Comparison of ENCODE assay signal across 15 cellular contexts in genomic region chr12:18723752-18724151, GRCh38. TPM values are rescaled to one million over a fixed set of nuclear protein-coding genes. Genes with fewer than 3 reads are reported as not detected.
DNase-seq lines count a peak whose midpoint lies in the region; ATAC-seq and TF ChIP-seq lines count a peak whose summit lies in the region.
"Had no signal": no experiment of that assay in that cellular context is flagged by ENCODE, and none has a peak within 500 bp of the region (broad histone marks: within the 10 kb centered on the region; RNA-seq: fewer than 3 reads in every experiment).

No MANE protein-coding gene starts in this region.

- no peaks in the 10 kb centered on the region for H3K27me3 ChIP-seq in IMR-90 (ENCODE audit: control insufficient read depth, insufficient read depth, low read length)
- no peaks in the 10 kb centered on the region for H3K27me3 ChIP-seq in HAP-1 (ENCODE audit: low read depth)
- H3K27me3 ChIP-seq: ascending aorta; BLaER1 treated with 17β-estradiol and CSF1 and Interleukin-3, amounts not matched to agents 10 nM and 100 nM had no signal

- no peak overlapping the region for H4K91ac ChIP-seq in IMR-90 (ENCODE audit: insufficient read depth, low read depth, low read length)

- no peak overlapping the region for H3K23ac ChIP-seq in IMR-90 (ENCODE audit: low read depth, low read length)

- ATAC-seq in IMR-90 (ENCODE audit: low read depth): peak; percentile 80
- ATAC-seq in left colon: peak; percentile 51
- ATAC-seq in effector memory CD8-positive, alpha-beta T cell (replicated peaks): no peak
- no peak for ATAC-seq in GM21528 (IDR thresholded peaks at IDR 0.05; ENCODE audit: low FRiP score, unreplicated experiment)
- ATAC-seq in HG02870 (IDR thresholded peaks at IDR 0.05; ENCODE audit: unreplicated experiment): no peak
- ATAC-seq: natural killer cell treated with Interleukin-12 subunit alpha and Interleukin-12 subunit beta and Interleukin-15 and Interleukin-18, amount 100 ng/mL, for 72 hours had no signal

- peak overlapping the region; percentile 88 for H2BK5ac ChIP-seq in IMR-90 (ENCODE audit: low read depth, low read length, poor library complexity, severe bottlenecking)

- H3K4me3 ChIP-seq in IMR-90 (ENCODE audit: insufficient read depth, low read depth, low read length) (no peak overlapping the region), HAP-1 (no peak overlapping the region)
- H3K4me3 ChIP-seq: ascending aorta; BLaER1 treated with 17β-estradiol and CSF1 and Interleukin-3, amounts not matched to agents 10 nM and 100 nM had no signal

- H2AK9ac ChIP-seq in IMR-90 (replicated peaks; ENCODE audit: low read depth, low read length, poor library complexity): no peak overlapping the region

- H4K5ac ChIP-seq in IMR-90 (ENCODE audit: low read depth, low read length): no peak overlapping the region

- TF ChIP-seq POLR2A in IMR-90 (IDR thresholded peaks at IDR 0.05; ENCODE audit: low read depth, low read length): no peak

- H2AFZ ChIP-seq in IMR-90 (replicated peaks; ENCODE audit: low read length, poor library complexity): no peak overlapping the region

- in situ Hi-C loops in IMR-90 (cut with MboI; ENCODE audit: low sequenced_read_pairs): no loop called here
- in situ Hi-C loops in HAP-1 (cut with MboI; ENCODE audit: low sequenced_read_pairs): no loop called here

- H3K18ac ChIP-seq in IMR-90 (ENCODE audit: low read depth, low read length): no peak overlapping the region

- no peak for TF ChIP-seq CTCF in AG09319 (IDR thresholded peaks at IDR 0.05; ENCODE audit: low read depth, low read length)
- no peak for TF ChIP-seq CTCF in IMR-90 (conservative IDR thresholded peaks at IDR 0.05; ENCODE audit: low read depth, low read length)

- H3K4me3 Mint-ChIP-seq in effector memory CD8-positive, alpha-beta T cell: no peak overlapping the region
- H3K4me3 Mint-ChIP-seq: H9; natural killer cell treated with Interleukin-12 subunit alpha and Interleukin-12 subunit beta and Interleukin-15 and Interleukin-18, amount 100 ng/mL, for 72 hours had no signal

- H3K56ac ChIP-seq in IMR-90 (ENCODE audit: extremely low read depth, insufficient read depth, low read length): no peak overlapping the region; the same call in 1 of the 2 replicates

- H3K4ac ChIP-seq in IMR-90 (ENCODE audit: low read depth, low read length): peak overlapping the region; percentile 31; the same call in 1 of the 2 replicates

- no peak overlapping the region for H4K8ac ChIP-seq in IMR-90 (ENCODE audit: low read depth in 2 of 2, low read length in 2 of 2)

- H3K4me1 ChIP-seq in IMR-90 (ENCODE audit: control insufficient read depth, insufficient read depth, low read length) (peaks cover 3% of the 10 kb centered on the region), HAP-1 (no peaks in the 10 kb centered on the region)
- H3K4me1 ChIP-seq: ascending aorta; BLaER1 treated with 17β-estradiol and CSF1 and Interleukin-3, amounts not matched to agents 10 nM and 100 nM had no signal

- H3K9me3 Mint-ChIP-seq in effector memory CD8-positive, alpha-beta T cell: peaks cover 0 to 15% of the 10 kb centered on the region in 2 donors
- H3K9me3 Mint-ChIP-seq: H9 had no signal

- H3K9me3 ChIP-seq in IMR-90 (ENCODE audit: control insufficient read depth, insufficient read depth, low read length) (no peaks in the 10 kb centered on the region), HAP-1 (no peaks in the 10 kb centered on the region)
- H3K9me3 ChIP-seq: ascending aorta; BLaER1 treated with 17β-estradiol and CSF1 and Interleukin-3, amounts not matched to agents 10 nM and 100 nM had no signal

- H3K36me3 Mint-ChIP-seq in effector memory CD8-positive, alpha-beta T cell (ENCODE audit: insufficient read depth): no peaks in the 10 kb centered on the region
- H3K36me3 Mint-ChIP-seq: natural killer cell treated with Interleukin-12 subunit alpha and Interleukin-12 subunit beta and Interleukin-15 and Interleukin-18, amount 100 ng/mL, for 72 hours had no signal

- peak overlapping the region; percentile 84; the same call in 1 of the 2 replicates for H2BK20ac ChIP-seq in IMR-90 (ENCODE audit: low read depth, low read length)

- no peak overlapping the region for H3K27ac ChIP-seq in IMR-90 (ENCODE audit: insufficient read depth, low read length)
- H3K27ac ChIP-seq: ascending aorta; BLaER1 treated with 17β-estradiol and CSF1 and Interleukin-3, amounts not matched to agents 10 nM and 100 nM had no signal

- H3K9me1 ChIP-seq in IMR-90 (ENCODE audit: insufficient read depth, low read length): peaks cover 2% of the 10 kb centered on the region

- no peaks in the 10 kb centered on the region for H3K79me1 ChIP-seq in IMR-90 (ENCODE audit: low read depth in 1 of 2, low read length in 2 of 2)

- no peaks in the 10 kb centered on the region for H4K20me1 ChIP-seq in IMR-90 (ENCODE audit: insufficient read depth, low read length)
- H4K20me1 ChIP-seq: BLaER1 treated with 17β-estradiol and CSF1 and Interleukin-3, amounts not matched to agents 10 nM and 100 nM had no signal

- H3K27ac Mint-ChIP-seq in effector memory CD8-positive, alpha-beta T cell: no peak overlapping the region
- H3K27ac Mint-ChIP-seq: H9; natural killer cell treated with Interleukin-12 subunit alpha and Interleukin-12 subunit beta and Interleukin-15 and Interleukin-18, amount 100 ng/mL, for 72 hours had no signal

- H3K9ac ChIP-seq in IMR-90 (ENCODE audit: low read depth, low read length): no peak overlapping the region
- H3K9ac ChIP-seq: BLaER1 treated with 17β-estradiol and CSF1 and Interleukin-3, amounts not matched to agents 10 nM and 100 nM had no signal

- DNase-seq in AG09319 (ENCODE audit: extremely low read depth, low read depth): peak; percentile 8
- peak; percentile 93 for DNase-seq in IMR-90
- DNase-seq in astrocyte of the hippocampus (ENCODE audit: low read depth, low spot score): peak; percentile 18
- DNase-seq in left colon: no peak
- DNase-seq in effector memory CD8-positive, alpha-beta T cell: no peak
- no peak for DNase-seq in HAP-1 (ENCODE audit: low spot score in 2 of 2)
- DNase-seq: activated T-cell treated with anti-CD3 and anti-CD28 coated beads, Interleukin-2, amount 50 U/mL, for 1 hour; H9; MM.1S had no signal

- intact Hi-C loops in IMR-90 (cut with micrococcal nuclease): no loop called here
- intact Hi-C loops in left colon (cut with DNase I, micrococcal nuclease): no loop called here

- H3K27me3 Mint-ChIP-seq in effector memory CD8-positive, alpha-beta T cell: no peaks in the 10 kb centered on the region
- H3K27me3 Mint-ChIP-seq: natural killer cell treated with Interleukin-12 subunit alpha and Interleukin-12 subunit beta and Interleukin-15 and Interleukin-18, amount 100 ng/mL, for 72 hours had no signal

- H2BK15ac ChIP-seq in IMR-90 (ENCODE audit: low read depth, low read length): peak overlapping the region; percentile 29; the same call in 1 of the 3 replicates

- H3K4me2 ChIP-seq in IMR-90 (ENCODE audit: low read depth, low read length): no peak overlapping the region
- H3K4me2 ChIP-seq: BLaER1 treated with 17β-estradiol and CSF1 and Interleukin-3, amounts not matched to agents 10 nM and 100 nM had no signal

- no peak overlapping the region for H3K14ac ChIP-seq in IMR-90 (replicated peaks; ENCODE audit: low read depth, low read length)

- CTCF ChIA-PET in IMR-90 (lab: Yijun Ruan, JAX): no interaction called here

- no TSS peak for BruUV-seq in IMR-90 (replicated peaks; lab: Mats Ljungman, UMichigan)

- peak overlapping the region; percentile 77; the same call in 1 of the 2 replicates for H2BK120ac ChIP-seq in IMR-90 (ENCODE audit: low read depth, low read length)

- H3K36me3 ChIP-seq in IMR-90 (ENCODE audit: control insufficient read depth, insufficient read depth, low read length) (no peaks in the 10 kb centered on the region), HAP-1 (replicated peaks) (no peaks in the 10 kb centered on the region)
- H3K36me3 ChIP-seq: ascending aorta; BLaER1 treated with 17β-estradiol and CSF1 and Interleukin-3, amounts not matched to agents 10 nM and 100 nM had no signal

- dilution Hi-C loops in IMR-90 (cut with HindIII; ENCODE audit: low sequenced_read_pairs, unreplicated experiment): no loop called here

- H3K4me1 Mint-ChIP-seq in effector memory CD8-positive, alpha-beta T cell (ENCODE audit: low read depth in 2 of 2): no peaks in the 10 kb centered on the region

- H2AK5ac ChIP-seq in IMR-90 (ENCODE audit: low read depth, low read length): no peak overlapping the region

- 90% methylated on average over 2 of the region's 2 CpGs; no CpG with 5 or more reads in 1 of the 2 experiments for WGBS in IMR-90 (ENCODE audit: extremely low coverage in 2 of 2, insufficient read length in 1 of 2), 2 experiments

- TF ChIP-seq RAD21 in IMR-90 (IDR thresholded peaks at IDR 0.05; ENCODE audit: low read length): no peak

- POLR2A ChIA-PET in IMR-90 (lab: Charles Lee; ENCODE audit: unreplicated experiment): no interaction called here

TF ChIP-seq in IMR-90, 13 proteins besides CTCF, POLR2A, EP300 and RAD21:
- TF ChIP-seq CEBPB (IDR thresholded peaks at IDR 0.05; ENCODE audit: low read depth, low read length) (peak; percentile 99), CHD1 (IDR thresholded peaks at IDR 0.05; ENCODE audit: low read depth, low read length) (no peak), MAFK (IDR thresholded peaks at IDR 0.05; ENCODE audit: low read depth, low read length) (no peak), NFE2L2 (IDR thresholded peaks at IDR 0.05; ENCODE audit: low read depth, low read length) (no peak), FOS (IDR thresholded peaks at IDR 0.05; ENCODE audit: low read depth, low read length) (peak; percentile 85), BHLHE40 (IDR thresholded peaks at IDR 0.05; ENCODE audit: low read depth, low read length) (no peak), RFX5 (IDR thresholded peaks at IDR 0.05; ENCODE audit: low read depth, low read length) (no peak)

RNA-seq across cellular contexts. Expression of gene PLCZ1, which starts 14.1 kb away (rescaled TPM):
- total RNA-seq in IMR-90 (2012; rRNA removed) (not detected in 2 replicates), left colon (not detected)
- not detected in 2 replicates for polyA plus RNA-seq in IMR-90 (2012; rRNA removed)
- not detected in 2 replicates for polyA plus RNA-seq in IMR-90 (2012; cell fraction: cytosol; rRNA removed)
- polyA plus RNA-seq in IMR-90 (2012; cell fraction: nucleus; rRNA removed; ENCODE audit: low replicate concordance): not detected in 2 replicates
- total RNA-seq: ascending aorta; H9; natural killer cell treated with Interleukin-12 subunit alpha and Interleukin-12 subunit beta and Interleukin-15 and Interleukin-18, amount 100 ng/mL, for 72 hours; SK-MEL-5 had no signal

RNA-seq across cellular contexts. Expression of gene CAPZA3, which starts 14.2 kb away (rescaled TPM):
- total RNA-seq in IMR-90 (2012; rRNA removed): not detected in 2 replicates
- polyA plus RNA-seq in IMR-90 (2012; rRNA removed): not detected in 2 replicates
- not detected in 2 replicates for polyA plus RNA-seq in IMR-90 (2012; cell fraction: cytosol; rRNA removed)
- polyA plus RNA-seq in IMR-90 (2012; cell fraction: nucleus; rRNA removed; ENCODE audit: low replicate concordance): not detected in 2 replicates
- not detected for total RNA-seq in left colon
- total RNA-seq: ascending aorta; H9; natural killer cell treated with Interleukin-12 subunit alpha and Interleukin-12 subunit beta and Interleukin-15 and Interleukin-18, amount 100 ng/mL, for 72 hours; SK-MEL-5 had no signal

Comparison
In these comparisons a context has a peak if more than half of its experiments do, and no peak if none do; other contexts are left out.
1. DNase-seq: peak in AG09319 (single experiment), IMR-90 (single experiment) and astrocyte of the hippocampus (single experiment); none in left colon (0 of 2), effector memory CD8-positive, alpha-beta T cell (0 of 3) and HAP-1 (0 of 2).
2. ATAC-seq: peak in IMR-90 (single experiment) and left colon (single experiment); none in effector memory CD8-positive, alpha-beta T cell (single experiment), GM21528 (single experiment) and HG02870 (single experiment).